Comparison of ENCODE assay signal across 24 cellular contexts in the genomic region with DNA sequence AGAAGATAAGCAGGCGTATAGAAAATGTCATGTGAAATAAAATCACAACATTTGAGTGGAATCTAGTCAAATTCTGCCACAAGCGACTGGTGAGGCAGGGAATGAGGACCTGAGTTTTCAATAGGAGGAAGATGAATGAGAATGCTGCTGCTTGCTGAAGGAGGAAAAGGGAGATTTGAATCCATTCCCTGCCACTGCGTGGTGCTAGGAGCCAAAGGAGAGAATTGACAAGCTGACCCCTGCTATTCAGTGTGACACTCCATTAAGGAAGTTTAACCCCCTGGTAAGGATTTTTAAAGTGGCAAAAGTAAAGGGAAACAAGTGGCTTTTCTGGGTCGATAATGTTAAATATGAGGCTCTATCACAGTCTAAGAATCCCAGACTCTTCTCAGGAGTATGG.
"Had no signal": no experiment of that assay in that cellular context is flagged by ENCODE, and none has a peak within 500 bp of the region (broad histone marks: within the 10 kb centered on the region; RNA-seq: fewer than 3 reads in every experiment).

No MANE protein-coding gene starts in this region.

- H3K4me1 ChIP-seq: heart right ventricle, parathyroid adenoma, right lobe of liver, upper lobe of right lung, uterus had no signal

- H3K4me3 Mint-ChIP-seq: effector memory CD8-positive, alpha-beta T cell; memory B cell; mesothelial cell of epicardium; naive B cell; natural killer cell treated with Interleukin-12 subunit alpha and Interleukin-12 subunit beta and Interleukin-15 and Interleukin-18, amount 100 ng/mL, for 72 hours; neural crest cell; stimulated activated naive B cell treated with anti-CD40 and anti-IgM and Interleukin-4, amounts not matched to agents 10 μg/mL and 1 μg/mL and 100 μg/mL, for 72 hours; stimulated activated naive CD8-positive, alpha-beta T cell treated with anti-CD3 and anti-CD28 coated beads, Interleukin-15, Interleukin-2, amounts not matched to agents 100 ng/mL and 50 ng/mL, for 24 hours had no signal

- DNase-seq: cortex of kidney; effector memory CD8-positive, alpha-beta T cell; heart right ventricle; hippocampal formation; kidney; mucosa of descending colon; naive B cell; right lobe of liver; small intestine; stimulated activated CD4-positive, alpha-beta T cell treated with anti-CD3 and anti-CD28 coated beads, Interleukin-15, amount 100 ng/mL, for 24 hours; stimulated activated CD4-positive, alpha-beta T cell treated with anti-CD3 and anti-CD28 coated beads, Interleukin-2, amount 100 ng/mL, for 48 hours; stimulated activated naive B cell treated with anti-CD40 and anti-IgM and Interleukin-4, amounts not matched to agents 10 μg/mL and 1 μg/mL and 100 μg/mL, for 72 hours; transverse colon; upper lobe of right lung; uterus had no signal

- H3K27ac ChIP-seq: heart right ventricle, parathyroid adenoma, right lobe of liver, transverse colon, upper lobe of right lung, uterus had no signal

- H3K79me2 ChIP-seq: parathyroid adenoma had no signal

- H3K4me3 ChIP-seq: heart right ventricle, lung, mucosa of descending colon, right lobe of liver, transverse colon, upper lobe of right lung, uterus had no signal

- H3K4me1 Mint-ChIP-seq: mesothelial cell of epicardium, naive B cell, neural crest cell had no signal

- H3K9me3 ChIP-seq: heart right ventricle, mucosa of descending colon, right lobe of liver, transverse colon, upper lobe of right lung, uterus had no signal

- H2AFZ ChIP-seq: parathyroid adenoma had no signal

- H3K27me3 Mint-ChIP-seq: effector memory CD8-positive, alpha-beta T cell; memory B cell; naive B cell; natural killer cell treated with Interleukin-12 subunit alpha and Interleukin-12 subunit beta and Interleukin-15 and Interleukin-18, amount 100 ng/mL, for 72 hours; progenitor cell of endocrine pancreas; stimulated activated naive B cell treated with anti-CD40 and anti-IgM and Interleukin-4, amounts not matched to agents 10 μg/mL and 1 μg/mL and 100 μg/mL, for 72 hours; stimulated activated naive CD8-positive, alpha-beta T cell treated with anti-CD3 and anti-CD28 coated beads, Interleukin-15, Interleukin-2, amounts not matched to agents 100 ng/mL and 50 ng/mL, for 24 hours had no signal

- H3K9me3 Mint-ChIP-seq: memory B cell; mesothelial cell of epicardium; naive B cell; neural crest cell; stimulated activated naive B cell treated with anti-CD40 and anti-IgM and Interleukin-4, amounts not matched to agents 10 μg/mL and 1 μg/mL and 100 μg/mL, for 72 hours; stimulated activated naive CD8-positive, alpha-beta T cell treated with anti-CD3 and anti-CD28 coated beads, Interleukin-15, Interleukin-2, amounts not matched to agents 100 ng/mL and 50 ng/mL, for 24 hours had no signal

- H3K9ac ChIP-seq: parathyroid adenoma had no signal

- ATAC-seq: effector memory CD8-positive, alpha-beta T cell; heart right ventricle; left lobe of liver; mucosa of descending colon; natural killer cell treated with Interleukin-12 subunit alpha and Interleukin-12 subunit beta and Interleukin-15 and Interleukin-18, amount 100 ng/mL, for 72 hours; right lobe of liver; stimulated activated naive B cell treated with anti-CD40 and anti-IgM and Interleukin-4, amounts not matched to agents 10 μg/mL and 1 μg/mL and 100 μg/mL, for 72 hours; upper lobe of right lung had no signal

- H3K36me3 ChIP-seq: heart right ventricle, right lobe of liver, transverse colon, upper lobe of right lung, uterus had no signal

- H3K36me3 Mint-ChIP-seq: memory B cell; mesothelial cell of epicardium; naive B cell; natural killer cell treated with Interleukin-12 subunit alpha and Interleukin-12 subunit beta and Interleukin-15 and Interleukin-18, amount 100 ng/mL, for 72 hours; stimulated activated naive B cell treated with anti-CD40 and anti-IgM and Interleukin-4, amounts not matched to agents 10 μg/mL and 1 μg/mL and 100 μg/mL, for 72 hours had no signal

- H3K27me3 ChIP-seq: heart right ventricle, right lobe of liver, transverse colon, upper lobe of right lung, uterus had no signal

- H3K27ac Mint-ChIP-seq: effector memory CD8-positive, alpha-beta T cell; memory B cell; mesothelial cell of epicardium; natural killer cell treated with Interleukin-12 subunit alpha and Interleukin-12 subunit beta and Interleukin-15 and Interleukin-18, amount 100 ng/mL, for 72 hours; progenitor cell of endocrine pancreas; stimulated activated naive B cell treated with anti-CD40 and anti-IgM and Interleukin-4, amounts not matched to agents 10 μg/mL and 1 μg/mL and 100 μg/mL, for 72 hours; stimulated activated naive CD8-positive, alpha-beta T cell treated with anti-CD3 and anti-CD28 coated beads, Interleukin-15, Interleukin-2, amounts not matched to agents 100 ng/mL and 50 ng/mL, for 24 hours had no signal
